In the genomic region with DNA sequence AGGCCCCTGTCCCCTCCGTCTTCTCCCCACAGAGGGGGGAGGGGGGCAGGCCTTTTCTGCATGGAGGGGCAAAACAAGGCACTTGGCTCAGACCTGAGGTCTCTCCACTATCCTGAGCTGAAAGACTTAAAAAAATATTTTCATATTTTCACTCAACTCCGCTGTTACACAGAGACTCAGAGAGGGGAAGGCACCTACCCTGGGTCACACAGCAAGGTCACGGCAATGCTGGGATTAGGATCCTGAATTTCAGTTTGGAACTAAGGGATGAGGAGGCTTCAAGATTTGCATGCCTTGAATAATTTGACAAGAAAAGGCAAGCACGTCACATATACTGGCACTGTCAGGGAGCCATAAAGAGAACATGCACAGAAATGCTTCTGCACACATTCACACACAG, we compare ENCODE assay signal across 25 cellular contexts.
"Had no signal": no experiment of that assay in that cellular context is flagged by ENCODE, and none has a peak within 500 bp of the region (broad histone marks: within the 10 kb centered on the region; RNA-seq: fewer than 3 reads in every experiment).

No MANE protein-coding gene starts in this region.

- ATAC-seq: natural killer cell treated with Interleukin-12 subunit alpha and Interleukin-12 subunit beta and Interleukin-15 and Interleukin-18, amount 100 ng/mL, for 72 hours; pancreas; right cardiac atrium; right lobe of liver; stimulated activated effector memory CD8-positive, alpha-beta T cell treated with anti-CD3 and anti-CD28 coated beads, Interleukin-12 subunit alpha, Interleukin-12 subunit beta, amount 100 ng/mL, for 72 hours; stimulated activated naive B cell treated with anti-CD40 and anti-IgM and Interleukin-4, amounts not matched to agents 10 μg/mL and 1 μg/mL and 100 μg/mL, for 72 hours had no signal

- H3K4me1 ChIP-seq: pancreas, prostate gland, right lobe of liver, thyroid gland, tibial nerve, upper lobe of left lung, vagina had no signal

- H3K27me3 ChIP-seq: right lobe of liver, thyroid gland, upper lobe of left lung, vagina had no signal

- H3K9me3 ChIP-seq: neutrophil, pancreas, prostate gland, right lobe of liver, sigmoid colon, stomach, thoracic aorta, thyroid gland, tibial nerve, upper lobe of left lung, vagina had no signal

- H3K27ac ChIP-seq: neutrophil, pancreas, prostate gland, right lobe of liver, sigmoid colon, stomach, thoracic aorta, thyroid gland, tibial nerve, upper lobe of left lung, vagina had no signal

- H3K4me3 ChIP-seq: pancreas, prostate gland, right lobe of liver, sigmoid colon, stomach, thoracic aorta, thyroid gland, tibial nerve, upper lobe of left lung, vagina had no signal

- H3K36me3 ChIP-seq: neutrophil, pancreas, prostate gland, right lobe of liver, sigmoid colon, stomach, thoracic aorta, thyroid gland, tibial nerve, upper lobe of left lung, vagina had no signal

- DNase-seq: nephron progenitor cell; nucleus accumbens; pancreas; right cardiac atrium; right lobe of liver; sigmoid colon; small intestine; stimulated activated CD4-positive, alpha-beta T cell treated with anti-CD3 and anti-CD28 coated beads, Interleukin-15, amount 100 ng/mL, for 24 hours; stimulated activated CD4-positive, alpha-beta T cell treated with anti-CD3 and anti-CD28 coated beads, Interleukin-2, amount 100 ng/mL, for 24 hours; stimulated activated CD4-positive, alpha-beta T cell treated with anti-CD3 and anti-CD28 coated beads, Interleukin-2, amount 100 ng/mL, for 48 hours; stimulated activated CD4-positive, alpha-beta T cell treated with anti-CD3 and anti-CD28 coated beads, Interleukin-4, amount 100 ng/mL, for 24 hours; stimulated activated naive B cell treated with anti-CD40 and anti-IgM and Interleukin-4, amounts not matched to agents 10 μg/mL and 1 μg/mL and 100 μg/mL, for 72 hours; stimulated activated naive CD4-positive, alpha-beta T cell treated with Interleukin-2 at 50 U/mL for 16 hours; stomach; thyroid gland; trophoblast cell; upper lobe of left lung had no signal

- FAIRE-seq: pancreas, small intestine, urothelium cell line had no signal
